In genomic region chr2:163252199-163252598, GRCh38 we compare ENCODE assay signal across 27 cellular contexts.
"Had no signal": no experiment of that assay in that cellular context is flagged by ENCODE, and none has a peak within 500 bp of the region (broad histone marks: within the 10 kb centered on the region; RNA-seq: fewer than 3 reads in every experiment).

No MANE protein-coding gene starts in this region.

- H3K4me1 Mint-ChIP-seq: activated CD4-positive, alpha-beta T cell treated with anti-CD3 and anti-CD28 coated beads for 36 hours; mesothelial cell of epicardium; naive B cell had no signal

- H3K4me2 ChIP-seq: smooth muscle cell had no signal

- H3K27me3 Mint-ChIP-seq: activated CD4-positive, alpha-beta T cell treated with anti-CD3 and anti-CD28 coated beads for 36 hours; activated naive CD8-positive, alpha-beta T cell; naive B cell had no signal

- H3K36me3 ChIP-seq: cardiac muscle cell, esophagus muscularis mucosa, neutrophil, prostate gland, right atrium auricular region, suprapubic skin, tibial artery had no signal

- H3K27me3 ChIP-seq: cardiac muscle cell, esophagus muscularis mucosa, neutrophil, right atrium auricular region, suprapubic skin, tibial artery had no signal

- H3K4me3 ChIP-seq: cardiac muscle cell, coronary artery, dorsolateral prefrontal cortex, esophagus muscularis mucosa, prostate gland, right atrium auricular region, smooth muscle cell, suprapubic skin, tibial artery had no signal

- H3K4me3 Mint-ChIP-seq: activated CD4-positive, alpha-beta T cell treated with anti-CD3 and anti-CD28 coated beads for 36 hours; activated CD8-positive, alpha-beta T cell treated with anti-CD3 and anti-CD28 coated beads, Interleukin-2, amount 10 ng/mL, durations not matched to agents 7 days and 5 days; activated naive CD8-positive, alpha-beta T cell; mesothelial cell of epicardium; naive B cell; nephron progenitor cell; T-helper 2 cell treated with Interferon-gamma antibody and Interleukin-4, amounts not matched to agents 5 μg/mL and 100 μg/mL, for 36 hours had no signal

- H3K36me3 Mint-ChIP-seq: activated naive CD8-positive, alpha-beta T cell; mesothelial cell of epicardium; naive B cell had no signal

- DNase-seq: activated CD4-positive, alpha-beta T cell treated with anti-CD3 and anti-CD28 coated beads for 36 hours; activated CD4-positive, CD25-positive, alpha-beta regulatory T cell; activated CD8-positive, alpha-beta T cell treated with anti-CD3 and anti-CD28 coated beads, Interleukin-2, amount 10 ng/mL, durations not matched to agents 7 days and 5 days; activated effector memory CD4-positive, alpha-beta T cell treated with Interleukin-2 at 50 U/mL for 16 hours; activated naive CD4-positive, alpha-beta T cell treated with Interleukin-2 at 50 U/mL for 16 hours; activated T-cell treated with anti-CD3 and anti-CD28 coated beads for 4 hours; anterior cingulate cortex; cerebellar nuclear complex; dorsolateral prefrontal cortex; effector memory CD4-positive, alpha-beta T cell; left colon; naive B cell; nephron progenitor cell; stimulated activated naive CD4-positive, alpha-beta T cell; T-helper 1 cell; tibial artery had no signal

- H3K4me1 ChIP-seq: esophagus muscularis mucosa, prostate gland, right atrium auricular region, tibial artery had no signal

- H3K27ac Mint-ChIP-seq: activated CD4-positive, alpha-beta T cell treated with anti-CD3 and anti-CD28 coated beads for 36 hours; activated CD8-positive, alpha-beta T cell treated with anti-CD3 and anti-CD28 coated beads, Interleukin-2, amount 10 ng/mL, durations not matched to agents 7 days and 5 days; activated naive CD8-positive, alpha-beta T cell; mesothelial cell of epicardium; nephron progenitor cell; T-helper 2 cell treated with Interferon-gamma antibody and Interleukin-4, amounts not matched to agents 5 μg/mL and 100 μg/mL, for 36 hours had no signal

- H3K9me3 Mint-ChIP-seq: mesothelial cell of epicardium, naive B cell, nephron progenitor cell had no signal

- H3K27ac ChIP-seq: cardiac muscle cell, coronary artery, dorsolateral prefrontal cortex, esophagus muscularis mucosa, neutrophil, prostate gland, right atrium auricular region, suprapubic skin, tibial artery had no signal

- H3K9me3 ChIP-seq: esophagus muscularis mucosa, neutrophil, prostate gland, right atrium auricular region, suprapubic skin, tibial artery had no signal

- ATAC-seq: activated CD4-positive, alpha-beta T cell treated with anti-CD3 and anti-CD28 coated beads for 36 hours; activated CD8-positive, alpha-beta T cell treated with anti-CD3 and anti-CD28 coated beads, Interleukin-2, amount 10 ng/mL, durations not matched to agents 7 days and 5 days; left colon had no signal
